In genomic region chr19:49564616-49565045, GRCh38 we compare ENCODE assay signal across 1 cellular context.
TF ChIP-seq lines count a peak whose summit lies in the region.

No MANE protein-coding gene starts in this region.

TF ChIP-seq in SK-N-SH treated with all-trans-retinoic acid at 6 μM for 48 hours, 23 proteins besides CTCF, POLR2A, EP300 and RAD21 (continued from another document):
- no peak for TF ChIP-seq POU6F1 (CRISPR knock-in tag; IDR thresholded peaks at IDR 0.05; ENCODE audit: borderline replicate concordance, low read depth)
- no peak for TF ChIP-seq TCF4 (CRISPR knock-in tag; IDR thresholded peaks at IDR 0.05; ENCODE audit: borderline replicate concordance)
- no peak for TF ChIP-seq CSRNP3 (CRISPR knock-in tag; IDR thresholded peaks at IDR 0.05)
- TF ChIP-seq RARB (CRISPR knock-in tag; IDR thresholded peaks at IDR 0.05): no peak
- TF ChIP-seq ZFP3 (CRISPR knock-in tag; IDR thresholded peaks at IDR 0.05): no peak
- TF ChIP-seq CSDC2 (CRISPR knock-in tag; IDR thresholded peaks at IDR 0.05): no peak
- no peak for TF ChIP-seq OSR1 (CRISPR knock-in tag; IDR thresholded peaks at IDR 0.05)
- TF ChIP-seq ZNF8 (CRISPR knock-in tag; IDR thresholded peaks at IDR 0.05): no peak
- TF ChIP-seq ESRRG (CRISPR knock-in tag; IDR thresholded peaks at IDR 0.05): no peak
- TF ChIP-seq CREB5 (CRISPR knock-in tag; IDR thresholded peaks at IDR 0.05; ENCODE audit: low read depth): no peak
- no peak for TF ChIP-seq ZNF70 (CRISPR knock-in tag; IDR thresholded peaks at IDR 0.05)
- TF ChIP-seq ISL1 (CRISPR knock-in tag; IDR thresholded peaks at IDR 0.05): no peak
